Comparison of ENCODE assay signal across 1 cellular context in the genomic region with DNA sequence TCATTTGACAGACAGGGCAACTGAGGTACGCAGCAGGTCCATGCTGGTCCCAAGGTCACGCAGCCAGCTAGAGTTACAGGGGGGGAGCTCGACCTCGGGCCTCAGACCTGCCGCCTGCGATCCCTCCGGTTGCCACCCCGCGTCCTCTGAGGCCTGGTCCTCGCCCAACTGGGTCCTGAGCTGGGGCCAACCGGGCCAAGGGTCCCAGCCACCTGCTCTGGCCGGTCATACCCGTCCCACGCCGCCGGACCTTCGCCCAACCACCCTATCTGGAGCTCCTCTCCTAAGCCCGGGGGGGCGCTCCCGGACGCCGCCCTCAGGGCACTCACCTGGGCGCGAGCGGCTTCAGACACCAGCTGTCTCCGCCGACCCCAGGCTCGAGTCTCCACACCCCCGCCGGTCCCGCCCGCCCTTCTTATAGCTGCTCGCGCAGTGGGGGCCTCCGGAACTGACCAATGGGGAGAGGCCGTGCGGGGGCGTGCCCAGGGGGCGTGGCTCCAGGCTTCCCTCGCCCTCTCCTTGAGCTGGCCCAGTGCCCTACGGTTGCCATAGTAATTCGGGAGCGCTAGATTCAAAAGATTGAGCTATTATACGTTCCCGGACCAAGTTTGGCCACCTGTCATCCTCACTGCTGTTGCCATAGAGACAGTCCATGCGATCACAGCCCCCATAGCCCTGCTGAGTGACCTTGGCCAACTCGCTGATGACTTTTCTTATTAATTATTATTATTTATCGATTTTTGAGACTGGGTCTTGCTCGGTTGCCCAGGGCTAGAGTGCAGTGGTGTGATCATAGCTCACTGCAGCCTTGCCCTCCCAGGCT.
TF ChIP-seq lines count a peak whose summit lies in the region.

A gene with protein sequence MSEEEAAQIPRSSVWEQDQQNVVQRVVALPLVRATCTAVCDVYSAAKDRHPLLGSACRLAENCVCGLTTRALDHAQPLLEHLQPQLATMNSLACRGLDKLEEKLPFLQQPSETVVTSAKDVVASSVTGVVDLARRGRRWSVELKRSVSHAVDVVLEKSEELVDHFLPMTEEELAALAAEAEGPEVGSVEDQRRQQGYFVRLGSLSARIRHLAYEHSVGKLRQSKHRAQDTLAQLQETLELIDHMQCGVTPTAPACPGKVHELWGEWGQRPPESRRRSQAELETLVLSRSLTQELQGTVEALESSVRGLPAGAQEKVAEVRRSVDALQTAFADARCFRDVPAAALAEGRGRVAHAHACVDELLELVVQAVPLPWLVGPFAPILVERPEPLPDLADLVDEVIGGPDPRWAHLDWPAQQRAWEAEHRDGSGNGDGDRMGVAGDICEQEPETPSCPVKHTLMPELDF (minus strand): TSS at position 389 of the 823 bp plus-strand sequence. CDS start 1,150 bp downstream, outside the sequence.

TF ChIP-seq in K562, 482 proteins besides CTCF, POLR2A, EP300 and RAD21 (continued from another document and continues in another):
- TF ChIP-seq ARID3A (IDR thresholded peaks at IDR 0.05; ENCODE audit: borderline replicate concordance, low read depth, low read length) = no peak
- no peak for TF ChIP-seq YY1 (IDR thresholded peaks at IDR 0.05; ENCODE audit: borderline replicate concordance in 1 of 3, control insufficient read depth in 1 of 3, extremely low read depth in 1 of 3, insufficient read depth in 3 of 3, insufficient read length in 1 of 3, insufficient replicate concordance in 2 of 3, low read depth in 1 of 3, low read length in 2 of 3)
- TF ChIP-seq ZKSCAN1 (IDR thresholded peaks at IDR 0.05; ENCODE audit: low read depth, low read length) = no peak
- TF ChIP-seq TBP (optimal IDR thresholded peaks at IDR 0.05; ENCODE audit: low read depth, low read length) = peak; percentile 91
- TF ChIP-seq RFX1 (IDR thresholded peaks at IDR 0.05) = peak; percentile 95
- no peak for TF ChIP-seq MYNN (IDR thresholded peaks at IDR 0.05)
- TF ChIP-seq MYNN (CRISPR knock-in tag; IDR thresholded peaks at IDR 0.05) = no peak
- no peak for TF ChIP-seq DPF2 (IDR thresholded peaks at IDR 0.05)
- no peak for TF ChIP-seq E2F8 (IDR thresholded peaks at IDR 0.05; ENCODE audit: low read depth, partially characterized antibody)
- TF ChIP-seq SNRNP70 (optimal IDR thresholded peaks at IDR 0.05; ENCODE audit: low read depth, low read length) = no peak
- TF ChIP-seq PRMT5 (CRISPR knock-in tag; IDR thresholded peaks at IDR 0.05) = no peak
- TF ChIP-seq HDAC3 (IDR thresholded peaks at IDR 0.05; ENCODE audit: borderline replicate concordance, partially characterized antibody) = no peak
- no peak for TF ChIP-seq STAG1 (CRISPR knock-in tag; IDR thresholded peaks at IDR 0.05; ENCODE audit: borderline replicate concordance)
- no peak for TF ChIP-seq U2AF1 (optimal IDR thresholded peaks at IDR 0.05; ENCODE audit: low read depth, low read length)
- no peak for TF ChIP-seq STAT5A (IDR thresholded peaks at IDR 0.05; ENCODE audit: borderline replicate concordance, low read length)
- no peak for TF ChIP-seq ZNF551 (CRISPR knock-in tag; IDR thresholded peaks at IDR 0.05)
- TF ChIP-seq, protein P1, sequence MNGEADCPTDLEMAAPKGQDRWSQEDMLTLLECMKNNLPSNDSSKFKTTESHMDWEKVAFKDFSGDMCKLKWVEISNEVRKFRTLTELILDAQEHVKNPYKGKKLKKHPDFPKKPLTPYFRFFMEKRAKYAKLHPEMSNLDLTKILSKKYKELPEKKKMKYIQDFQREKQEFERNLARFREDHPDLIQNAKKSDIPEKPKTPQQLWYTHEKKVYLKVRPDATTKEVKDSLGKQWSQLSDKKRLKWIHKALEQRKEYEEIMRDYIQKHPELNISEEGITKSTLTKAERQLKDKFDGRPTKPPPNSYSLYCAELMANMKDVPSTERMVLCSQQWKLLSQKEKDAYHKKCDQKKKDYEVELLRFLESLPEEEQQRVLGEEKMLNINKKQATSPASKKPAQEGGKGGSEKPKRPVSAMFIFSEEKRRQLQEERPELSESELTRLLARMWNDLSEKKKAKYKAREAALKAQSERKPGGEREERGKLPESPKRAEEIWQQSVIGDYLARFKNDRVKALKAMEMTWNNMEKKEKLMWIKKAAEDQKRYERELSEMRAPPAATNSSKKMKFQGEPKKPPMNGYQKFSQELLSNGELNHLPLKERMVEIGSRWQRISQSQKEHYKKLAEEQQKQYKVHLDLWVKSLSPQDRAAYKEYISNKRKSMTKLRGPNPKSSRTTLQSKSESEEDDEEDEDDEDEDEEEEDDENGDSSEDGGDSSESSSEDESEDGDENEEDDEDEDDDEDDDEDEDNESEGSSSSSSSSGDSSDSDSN (IDR thresholded peaks at IDR 0.05; ENCODE audit: borderline replicate concordance in 1 of 2, low read depth in 2 of 2, low read length in 2 of 2) = no peak
- TF ChIP-seq ESRRA (IDR thresholded peaks at IDR 0.05; ENCODE audit: borderline replicate concordance, low read depth) = 0 out of 2 replicates have a peak, but pooled peaks have one; percentile 65
- TF ChIP-seq TEAD1 (CRISPR knock-in tag; IDR thresholded peaks at IDR 0.05) = no peak
- TF ChIP-seq, protein P2, sequence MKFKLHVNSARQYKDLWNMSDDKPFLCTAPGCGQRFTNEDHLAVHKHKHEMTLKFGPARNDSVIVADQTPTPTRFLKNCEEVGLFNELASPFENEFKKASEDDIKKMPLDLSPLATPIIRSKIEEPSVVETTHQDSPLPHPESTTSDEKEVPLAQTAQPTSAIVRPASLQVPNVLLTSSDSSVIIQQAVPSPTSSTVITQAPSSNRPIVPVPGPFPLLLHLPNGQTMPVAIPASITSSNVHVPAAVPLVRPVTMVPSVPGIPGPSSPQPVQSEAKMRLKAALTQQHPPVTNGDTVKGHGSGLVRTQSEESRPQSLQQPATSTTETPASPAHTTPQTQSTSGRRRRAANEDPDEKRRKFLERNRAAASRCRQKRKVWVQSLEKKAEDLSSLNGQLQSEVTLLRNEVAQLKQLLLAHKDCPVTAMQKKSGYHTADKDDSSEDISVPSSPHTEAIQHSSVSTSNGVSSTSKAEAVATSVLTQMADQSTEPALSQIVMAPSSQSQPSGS (CRISPR knock-in tag; IDR thresholded peaks at IDR 0.05) = no peak
- TF ChIP-seq CREB1 (IDR thresholded peaks at IDR 0.05) = no peak
- no peak for TF ChIP-seq CREB1 (CRISPR knock-in tag; IDR thresholded peaks at IDR 0.05)
- no peak for TF ChIP-seq CTCFL (IDR thresholded peaks at IDR 0.05; ENCODE audit: borderline replicate concordance, insufficient read depth, low read depth, low read length, poor library complexity, severe bottlenecking)
- no peak for TF ChIP-seq KLF10 (CRISPR knock-in tag; IDR thresholded peaks at IDR 0.05)
- TF ChIP-seq, protein P3, sequence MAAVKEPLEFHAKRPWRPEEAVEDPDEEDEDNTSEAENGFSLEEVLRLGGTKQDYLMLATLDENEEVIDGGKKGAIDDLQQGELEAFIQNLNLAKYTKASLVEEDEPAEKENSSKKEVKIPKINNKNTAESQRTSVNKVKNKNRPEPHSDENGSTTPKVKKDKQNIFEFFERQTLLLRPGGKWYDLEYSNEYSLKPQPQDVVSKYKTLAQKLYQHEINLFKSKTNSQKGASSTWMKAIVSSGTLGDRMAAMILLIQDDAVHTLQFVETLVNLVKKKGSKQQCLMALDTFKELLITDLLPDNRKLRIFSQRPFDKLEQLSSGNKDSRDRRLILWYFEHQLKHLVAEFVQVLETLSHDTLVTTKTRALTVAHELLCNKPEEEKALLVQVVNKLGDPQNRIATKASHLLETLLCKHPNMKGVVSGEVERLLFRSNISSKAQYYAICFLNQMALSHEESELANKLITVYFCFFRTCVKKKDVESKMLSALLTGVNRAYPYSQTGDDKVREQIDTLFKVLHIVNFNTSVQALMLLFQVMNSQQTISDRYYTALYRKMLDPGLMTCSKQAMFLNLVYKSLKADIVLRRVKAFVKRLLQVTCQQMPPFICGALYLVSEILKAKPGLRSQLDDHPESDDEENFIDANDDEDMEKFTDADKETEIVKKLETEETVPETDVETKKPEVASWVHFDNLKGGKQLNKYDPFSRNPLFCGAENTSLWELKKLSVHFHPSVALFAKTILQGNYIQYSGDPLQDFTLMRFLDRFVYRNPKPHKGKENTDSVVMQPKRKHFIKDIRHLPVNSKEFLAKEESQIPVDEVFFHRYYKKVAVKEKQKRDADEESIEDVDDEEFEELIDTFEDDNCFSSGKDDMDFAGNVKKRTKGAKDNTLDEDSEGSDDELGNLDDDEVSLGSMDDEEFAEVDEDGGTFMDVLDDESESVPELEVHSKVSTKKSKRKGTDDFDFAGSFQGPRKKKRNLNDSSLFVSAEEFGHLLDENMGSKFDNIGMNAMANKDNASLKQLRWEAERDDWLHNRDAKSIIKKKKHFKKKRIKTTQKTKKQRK (IDR thresholded peaks at IDR 0.05; ENCODE audit: borderline replicate concordance, low read depth, low read length) = no peak
- TF ChIP-seq RBM17 (IDR thresholded peaks at IDR 0.05; ENCODE audit: borderline replicate concordance, low read depth, low read length) = no peak
- peak; percentile 17; the same call in 1 of the 2 replicates for TF ChIP-seq MBD1 (CRISPR knock-in tag; IDR thresholded peaks at IDR 0.05)
- no peak for TF ChIP-seq ARID1B (IDR thresholded peaks at IDR 0.05)
- TF ChIP-seq POLR2G (IDR thresholded peaks at IDR 0.05; ENCODE audit: low read depth, low read length) = peak; percentile 92
- TF ChIP-seq ETV6 (IDR thresholded peaks at IDR 0.05; ENCODE audit: borderline replicate concordance in 1 of 2, low read depth in 2 of 2, low read length in 1 of 2) = no peak
- TF ChIP-seq ETV6 (CRISPR knock-in tag; IDR thresholded peaks at IDR 0.05; ENCODE audit: borderline replicate concordance) = no peak
- no peak for TF ChIP-seq KAT2B (IDR thresholded peaks at IDR 0.05; ENCODE audit: low read depth, low read length)
- no peak for TF ChIP-seq MCM5 (IDR thresholded peaks at IDR 0.05; ENCODE audit: low read depth)
- TF ChIP-seq TRIM28 (IDR thresholded peaks at IDR 0.05) = no peak
- no peak for TF ChIP-seq ZNF778 (CRISPR knock-in tag; IDR thresholded peaks at IDR 0.05)
- no peak for TF ChIP-seq ZBTB8A (IDR thresholded peaks at IDR 0.05; ENCODE audit: partially characterized antibody)
- no peak for TF ChIP-seq ZNF282 (CRISPR knock-in tag; IDR thresholded peaks at IDR 0.05)
- no peak for TF ChIP-seq BACH1 (tag; IDR thresholded peaks at IDR 0.05)
- TF ChIP-seq TAF7 (tag; IDR thresholded peaks at IDR 0.05) = no peak
- 0 out of 2 replicates have a peak, but pooled peaks have one; percentile 7 for TF ChIP-seq KLF16 (IDR thresholded peaks at IDR 0.05)
